8 cellular contexts compared by ENCODE assay signal in genomic region chr10:128125944-128126764, GRCh38. TPM values are rescaled to one million over a fixed set of nuclear protein-coding genes. Genes with fewer than 3 reads are reported as not detected.
DNase-seq lines count a peak whose midpoint lies in the region; ATAC-seq and TF ChIP-seq lines count a peak whose summit lies in the region.

A gene with protein sequence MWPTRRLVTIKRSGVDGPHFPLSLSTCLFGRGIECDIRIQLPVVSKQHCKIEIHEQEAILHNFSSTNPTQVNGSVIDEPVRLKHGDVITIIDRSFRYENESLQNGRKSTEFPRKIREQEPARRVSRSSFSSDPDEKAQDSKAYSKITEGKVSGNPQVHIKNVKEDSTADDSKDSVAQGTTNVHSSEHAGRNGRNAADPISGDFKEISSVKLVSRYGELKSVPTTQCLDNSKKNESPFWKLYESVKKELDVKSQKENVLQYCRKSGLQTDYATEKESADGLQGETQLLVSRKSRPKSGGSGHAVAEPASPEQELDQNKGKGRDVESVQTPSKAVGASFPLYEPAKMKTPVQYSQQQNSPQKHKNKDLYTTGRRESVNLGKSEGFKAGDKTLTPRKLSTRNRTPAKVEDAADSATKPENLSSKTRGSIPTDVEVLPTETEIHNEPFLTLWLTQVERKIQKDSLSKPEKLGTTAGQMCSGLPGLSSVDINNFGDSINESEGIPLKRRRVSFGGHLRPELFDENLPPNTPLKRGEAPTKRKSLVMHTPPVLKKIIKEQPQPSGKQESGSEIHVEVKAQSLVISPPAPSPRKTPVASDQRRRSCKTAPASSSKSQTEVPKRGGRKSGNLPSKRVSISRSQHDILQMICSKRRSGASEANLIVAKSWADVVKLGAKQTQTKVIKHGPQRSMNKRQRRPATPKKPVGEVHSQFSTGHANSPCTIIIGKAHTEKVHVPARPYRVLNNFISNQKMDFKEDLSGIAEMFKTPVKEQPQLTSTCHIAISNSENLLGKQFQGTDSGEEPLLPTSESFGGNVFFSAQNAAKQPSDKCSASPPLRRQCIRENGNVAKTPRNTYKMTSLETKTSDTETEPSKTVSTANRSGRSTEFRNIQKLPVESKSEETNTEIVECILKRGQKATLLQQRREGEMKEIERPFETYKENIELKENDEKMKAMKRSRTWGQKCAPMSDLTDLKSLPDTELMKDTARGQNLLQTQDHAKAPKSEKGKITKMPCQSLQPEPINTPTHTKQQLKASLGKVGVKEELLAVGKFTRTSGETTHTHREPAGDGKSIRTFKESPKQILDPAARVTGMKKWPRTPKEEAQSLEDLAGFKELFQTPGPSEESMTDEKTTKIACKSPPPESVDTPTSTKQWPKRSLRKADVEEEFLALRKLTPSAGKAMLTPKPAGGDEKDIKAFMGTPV (N-terminal part only) (minus strand): TSS chr10:128126423. CDS start chr10:128125667, 756 bp downstream.

- intact Hi-C loops in activated CD4-positive, alpha-beta T cell treated with anti-CD3 and anti-CD28 coated beads for 36 hours (cut with DNase I, micrococcal nuclease), result loop anchor here (1.0 to 5.0 kb wide), 9 partner anchors 24 to 1985 kb away; partner anchors contain the start of genes C10orf143 (in 1 of the 2) and MGMT (in 1 of the 2)
- intact Hi-C loops in colonic mucosa (cut with DNase I), result no loop called here

- peak; percentile 89 for DNase-seq in BE2C
- DNase-seq in GM19238 (ENCODE audit: insufficient read length, low spot score), result peak; percentile 88
- DNase-seq in NCI-H510A (lab: John Stamatoyannopoulos, UW), result peak; percentile 84
- peak; percentile 96 for DNase-seq in activated CD4-positive, alpha-beta T cell treated with anti-CD3 and anti-CD28 coated beads for 36 hours
- peak; percentile 94 for DNase-seq in colonic mucosa
- DNase-seq in left kidney (ENCODE audit: low read depth, low spot score), result peak; percentile 97
- peak; percentile 87 to 88 for DNase-seq in stimulated activated CD4-positive, alpha-beta T cell treated with anti-CD3 and anti-CD28 coated beads, Interleukin-1b, Interleukin-23, amount 100 ng/mL, for 4 hours (ENCODE audit: low read depth in 2 of 2)

- peak; percentile 92 for ATAC-seq in HG03432 (IDR thresholded peaks at IDR 0.05; ENCODE audit: unreplicated experiment)
- peak; percentile 93 for ATAC-seq in activated CD4-positive, alpha-beta T cell treated with anti-CD3 and anti-CD28 coated beads for 36 hours

- H3K9me3 ChIP-seq in BE2C, result no peaks in the 10 kb centered on the region
- H3K9me3 ChIP-seq in colonic mucosa, result no peaks in the 10 kb centered on the region

- peak within 1 kb of the TSS; percentile 9 for H3K27ac ChIP-seq in colonic mucosa

- CTCF ChIA-PET in activated CD4-positive, alpha-beta T cell treated with anti-CD3 and anti-CD28 coated beads for 36 hours (lab: Charles Lee), result interaction anchor here (0.6 to 2.3 kb wide), 5 partner anchors 10 to 53 kb away, joined by 3 to 10 read pairs (median 4); no protein-coding TSS in a partner anchor

- POLR2A ChIA-PET in activated CD4-positive, alpha-beta T cell treated with anti-CD3 and anti-CD28 coated beads for 36 hours (lab: Charles Lee), result interaction anchor here (0.7 to 1.4 kb wide), 3 partner anchors 31 to 78 kb away, joined by 3 to 18 read pairs (median 3); no protein-coding TSS in a partner anchor

- peak within 1 kb of the TSS; percentile 93 for H3K4me3 Mint-ChIP-seq in activated CD4-positive, alpha-beta T cell treated with anti-CD3 and anti-CD28 coated beads for 36 hours

- peaks cover 40% of the 10 kb centered on the region for H3K36me3 Mint-ChIP-seq in activated CD4-positive, alpha-beta T cell treated with anti-CD3 and anti-CD28 coated beads for 36 hours (ENCODE audit: low read depth)

- peak within 1 kb of the TSS; percentile 62 to 69 for H3K9ac ChIP-seq in colonic mucosa (ENCODE audit: low read depth in 2 of 2, low read length in 2 of 2)

- TF ChIP-seq CTCF in BE2C (IDR thresholded peaks at IDR 0.05; ENCODE audit: low read depth, low read length) (no peak), colonic mucosa (IDR thresholded peaks at IDR 0.05) (no peak)

- H3K36me3 ChIP-seq in BE2C, result peaks cover 30% of the 10 kb centered on the region
- no peaks in the 10 kb centered on the region for H3K36me3 ChIP-seq in colonic mucosa

- peaks cover 13% of the 10 kb centered on the region for H3K27me3 Mint-ChIP-seq in activated CD4-positive, alpha-beta T cell treated with anti-CD3 and anti-CD28 coated beads for 36 hours

- H3K27ac Mint-ChIP-seq in activated CD4-positive, alpha-beta T cell treated with anti-CD3 and anti-CD28 coated beads for 36 hours, result peak within 1 kb of the TSS; percentile 90

- H3K4me1 ChIP-seq in BE2C (peaks cover 3% of the 10 kb centered on the region; the same call in 1 of the 2 replicates), colonic mucosa (no peaks in the 10 kb centered on the region)

- peaks cover 27% of the 10 kb centered on the region for H3K4me1 Mint-ChIP-seq in activated CD4-positive, alpha-beta T cell treated with anti-CD3 and anti-CD28 coated beads for 36 hours

- no peaks in the 10 kb centered on the region for H3K27me3 ChIP-seq in BE2C
- H3K27me3 ChIP-seq in colonic mucosa, result no peaks in the 10 kb centered on the region

- H3K9me3 Mint-ChIP-seq in activated CD4-positive, alpha-beta T cell treated with anti-CD3 and anti-CD28 coated beads for 36 hours (ENCODE audit: low read depth), result no peaks in the 10 kb centered on the region

- H3K4me3 ChIP-seq in BE2C (ENCODE audit: low read depth, low read length) (peak within 1 kb of the TSS; percentile 90), colonic mucosa (peak within 1 kb of the TSS; percentile 88)

RNA-seq across cellular contexts. Expression of the gene that starts here (rescaled TPM):
- polyA plus RNA-seq in BE2C (2012; ENCODE audit: insufficient read depth, insufficient read length, low read depth), result 16.7 TPM
- 100 to 1,000 TPM; 234 to 244 TPM for total RNA-seq in activated CD4-positive, alpha-beta T cell treated with anti-CD3 and anti-CD28 coated beads for 36 hours
- total RNA-seq in colonic mucosa, result 100 to 1,000 TPM in 1 of 2 donors, 10 to 100 TPM in 1; 40.2 to 148 TPM

Comparison
In these comparisons a context has a peak if more than half of its experiments do, and no peak if none do; other contexts are left out.
1. Peak in every context shown above with its lines: DNase-seq, ATAC-seq, H3K4me3 ChIP-seq and H3K27ac ChIP-seq.